ENCODE assay signal across 27 cellular contexts in the genomic region with DNA sequence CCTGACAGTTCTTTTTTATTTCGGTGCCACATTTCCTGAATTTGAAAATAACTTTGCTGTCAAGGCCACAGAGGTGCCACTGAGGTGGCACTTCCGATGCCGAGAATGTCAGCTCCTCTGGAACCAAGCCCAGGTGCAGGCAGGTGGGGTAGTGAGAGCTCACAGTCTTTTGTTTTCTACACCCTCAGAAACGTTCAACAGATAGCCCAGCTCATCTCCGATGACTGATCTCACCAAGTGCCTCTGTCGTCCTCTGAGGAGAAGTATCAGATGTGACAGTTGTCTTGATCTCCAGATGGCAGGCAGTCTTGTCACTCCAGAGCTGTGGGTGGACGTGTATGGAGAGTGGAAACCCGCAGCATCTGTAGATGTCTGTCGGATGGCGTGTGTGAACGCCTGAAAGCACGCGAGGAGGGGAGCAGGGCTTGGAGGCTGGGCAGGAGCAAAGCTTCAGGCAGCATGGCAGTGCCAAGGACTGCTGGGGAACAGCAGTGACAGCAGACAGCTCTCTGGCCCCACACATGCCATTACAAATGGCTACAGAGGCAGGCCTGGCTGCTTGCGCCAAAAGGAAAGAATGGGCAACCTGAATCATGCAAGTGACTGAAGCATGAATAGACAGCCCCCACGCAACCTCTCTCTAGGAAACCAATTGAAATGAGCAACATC.
A peak's percentile ranks its signal among the peaks of the same experiment; 100 is the strongest.
DNase-seq lines count a peak whose midpoint lies in the region; ATAC-seq, FAIRE-seq and TF ChIP-seq lines count a peak whose summit lies in the region.
"Had no signal": no experiment of that assay in that cellular context is flagged by ENCODE, and none has a peak within 500 bp of the region (broad histone marks: within the 10 kb centered on the region; RNA-seq: fewer than 3 reads in every experiment).

No MANE protein-coding gene starts in this region.

- no peaks in the 10 kb centered on the region for H3K4me1 ChIP-seq in MM.1S (ENCODE audit: low read length)
- H3K4me1 ChIP-seq in astrocyte (ENCODE audit: insufficient read depth, low read length): peaks cover 4% of the 10 kb centered on the region
- H3K4me1 ChIP-seq in adrenal gland (replicated peaks in 1 of 2): no peaks in the 10 kb centered on the region
- H3K4me1 ChIP-seq: BE2C, SJSA1 had no signal

- no peaks in the 10 kb centered on the region for H3K9me3 ChIP-seq in MM.1S (replicated peaks; ENCODE audit: insufficient read depth, low read length)
- H3K9me3 ChIP-seq in astrocyte (ENCODE audit: insufficient read depth, low read depth, low read length): no peaks in the 10 kb centered on the region
- H3K9me3 ChIP-seq in adrenal gland (replicated peaks in 1 of 3): no peaks in the 10 kb centered on the region
- H3K9me3 ChIP-seq: SJSA1 had no signal

- no peak overlapping the region for H3K27ac Mint-ChIP-seq in astrocyte (ENCODE audit: unreplicated experiment)
- no peak overlapping the region for H3K27ac Mint-ChIP-seq in activated naive CD8-positive, alpha-beta T cell treated with anti-CD3 and anti-CD28 coated beads, Interleukin-2, amount 50 U/mL, for 24 hours

- H3K27me3 Mint-ChIP-seq in astrocyte (ENCODE audit: low read depth, unreplicated experiment): peaks cover 8% of the 10 kb centered on the region
- no peaks in the 10 kb centered on the region for H3K27me3 Mint-ChIP-seq in activated naive CD8-positive, alpha-beta T cell treated with anti-CD3 and anti-CD28 coated beads, Interleukin-2, amount 50 U/mL, for 24 hours

- no peak overlapping the region for H3K4me3 ChIP-seq in MM.1S (ENCODE audit: low read length)
- H3K4me3 ChIP-seq in astrocyte (ENCODE audit: insufficient read depth, low read depth, low read length): no peak overlapping the region
- no peak overlapping the region for H3K4me3 ChIP-seq in adrenal gland
- H3K4me3 ChIP-seq: SJSA1 had no signal

- WGBS in adrenal gland, 4 donors: 86 to 91% (median 88%) methylated on average over 14 to 15 of the region's 15 CpGs

- no peak for TF ChIP-seq POLR2A in adrenal gland (IDR thresholded peaks at IDR 0.05)

- H3K4me1 Mint-ChIP-seq in astrocyte (ENCODE audit: low read depth, unreplicated experiment): peaks cover 6% of the 10 kb centered on the region
- H3K4me1 Mint-ChIP-seq in activated naive CD8-positive, alpha-beta T cell treated with anti-CD3 and anti-CD28 coated beads, Interleukin-2, amount 50 U/mL, for 24 hours: no peaks in the 10 kb centered on the region

- DNase-seq in NCI-H524 (lab: John Stamatoyannopoulos, UW) (peak; percentile 37 to 81), NCI-H524 treated with DMSO at 0.1 percent for 48 hours (lab: John Stamatoyannopoulos, UW) (no peak), MM.1S (peak; percentile 69), astrocyte (ENCODE audit: low read depth) (peak; percentile 42), posterior cingulate gyrus (peak in 6 of 10 donors; percentile 26 to 93 (median 56)), NCI-H774 (lab: John Stamatoyannopoulos, UW) (no peak), adrenal gland (no peak)
- no peak for DNase-seq in activated naive CD8-positive, alpha-beta T cell treated with anti-CD3 and anti-CD28 coated beads, Interleukin-2, amount 50 U/mL, for 24 hours
- DNase-seq: 8988T, BE2C, DMS53, EL, GOT3, HCEC 1CT, KG1, NCI-H1105, NCI-H146, NCI-H2029, NCI-H446 treated with DMSO at 0.1 percent for 48 hours, OCI-M1 had no signal

- no peaks in the 10 kb centered on the region for H3K36me3 ChIP-seq in MM.1S (replicated peaks; ENCODE audit: insufficient read depth, low read length)
- no peaks in the 10 kb centered on the region for H3K36me3 ChIP-seq in astrocyte (ENCODE audit: insufficient read depth, low read length)
- no peaks in the 10 kb centered on the region for H3K36me3 ChIP-seq in adrenal gland (replicated peaks in 1 of 2)
- H3K36me3 ChIP-seq: BE2C, SJSA1 had no signal

- peaks cover 6% of the 10 kb centered on the region for H3K9me3 Mint-ChIP-seq in astrocyte (ENCODE audit: unreplicated experiment)
- H3K9me3 Mint-ChIP-seq in activated naive CD8-positive, alpha-beta T cell treated with anti-CD3 and anti-CD28 coated beads, Interleukin-2, amount 50 U/mL, for 24 hours: no peaks in the 10 kb centered on the region

- no peak for ATAC-seq in activated naive CD8-positive, alpha-beta T cell treated with anti-CD3 and anti-CD28 coated beads, Interleukin-2, amount 50 U/mL, for 24 hours
- ATAC-seq: Right ventricle myocardium inferior had no signal

- H3K4me2 ChIP-seq in MM.1S (ENCODE audit: low read depth, low read length) (peak overlapping the region; percentile 32; the same call in 1 of the 2 replicates), astrocyte (ENCODE audit: low read length) (peak overlapping the region; percentile 3)

- H3K4me3 Mint-ChIP-seq in astrocyte (ENCODE audit: unreplicated experiment): peak overlapping the region; percentile 40
- H3K4me3 Mint-ChIP-seq in activated naive CD8-positive, alpha-beta T cell treated with anti-CD3 and anti-CD28 coated beads, Interleukin-2, amount 50 U/mL, for 24 hours: no peak overlapping the region

- no peaks in the 10 kb centered on the region for H3K36me3 Mint-ChIP-seq in astrocyte (ENCODE audit: low read depth, unreplicated experiment)
- H3K36me3 Mint-ChIP-seq in activated naive CD8-positive, alpha-beta T cell treated with anti-CD3 and anti-CD28 coated beads, Interleukin-2, amount 50 U/mL, for 24 hours (ENCODE audit: low read depth): no peaks in the 10 kb centered on the region

- H3K27me3 ChIP-seq in MM.1S (replicated peaks; ENCODE audit: insufficient read depth, low read length) (no peaks in the 10 kb centered on the region), astrocyte (ENCODE audit: insufficient read depth, low read length) (no peaks in the 10 kb centered on the region), adrenal gland (no peaks in the 10 kb centered on the region)
- H3K27me3 ChIP-seq: BE2C, SJSA1 had no signal

- H4K20me1 ChIP-seq in MM.1S (ENCODE audit: insufficient read depth, low read length): no peaks in the 10 kb centered on the region
- no peaks in the 10 kb centered on the region for H4K20me1 ChIP-seq in astrocyte (ENCODE audit: insufficient read depth, low read length)

- H3K9me2 ChIP-seq in MM.1S (replicated peaks; ENCODE audit: insufficient read depth, low read length): no peaks in the 10 kb centered on the region

- no peak overlapping the region for H3K9ac ChIP-seq in MM.1S (ENCODE audit: low read length)
- H3K9ac ChIP-seq in astrocyte (ENCODE audit: low read length): no peak overlapping the region

- H3F3A ChIP-seq in MM.1S (ENCODE audit: insufficient read depth, low read length): no peaks in the 10 kb centered on the region

- H3K79me2 ChIP-seq in MM.1S (ENCODE audit: low read length) (no peaks in the 10 kb centered on the region), astrocyte (ENCODE audit: insufficient read depth, low read length) (no peaks in the 10 kb centered on the region)

- FAIRE-seq in astrocyte (lab: Jason Lieb, UNC): no peak
- FAIRE-seq: D721Med, GM12892, GM18507, HTR-8/SVneo, RCC 7860 had no signal

- intact Hi-C loops in posterior cingulate gyrus (cut with DNase I) (no loop called here), adrenal gland (cut with DNase I) (no loop called here)

- H3K27ac ChIP-seq in MM.1S (ENCODE audit: low read length): peak overlapping the region; percentile 50; the same call in 1 of the 2 replicates
- H3K27ac ChIP-seq in astrocyte (ENCODE audit: low read depth, low read length): no peak overlapping the region
- H3K27ac ChIP-seq in adrenal gland: no peak overlapping the region
- H3K27ac ChIP-seq: SJSA1 had no signal

- no peak for TF ChIP-seq CTCF in MM.1S (IDR thresholded peaks at IDR 0.05; ENCODE audit: low read length)
- no peak for TF ChIP-seq CTCF in astrocyte (IDR thresholded peaks at IDR 0.05; ENCODE audit: insufficient read depth, low read depth, low read length)
- TF ChIP-seq CTCF in adrenal gland (IDR thresholded peaks at IDR 0.05): no peak

- no peak overlapping the region for H2AFZ ChIP-seq in MM.1S (ENCODE audit: low read length)
- peak overlapping the region; percentile 44 for H2AFZ ChIP-seq in astrocyte (ENCODE audit: low read depth, low read length)

Comparison
In these comparisons a context has a peak if more than half of its experiments do, and no peak if none do; other contexts are left out.
1. DNase-seq: peak in NCI-H524 (2 of 2), MM.1S (single experiment), astrocyte (single experiment) and posterior cingulate gyrus (6 of 10); none in NCI-H524 treated with DMSO at 0.1 percent for 48 hours (single experiment), NCI-H774 (single experiment), activated naive CD8-positive, alpha-beta T cell treated with anti-CD3 and anti-CD28 coated beads, Interleukin-2, amount 50 U/mL, for 24 hours (single experiment) and adrenal gland (0 of 7).